Comparison of ENCODE assay signal across 17 cellular contexts in the genomic region with DNA sequence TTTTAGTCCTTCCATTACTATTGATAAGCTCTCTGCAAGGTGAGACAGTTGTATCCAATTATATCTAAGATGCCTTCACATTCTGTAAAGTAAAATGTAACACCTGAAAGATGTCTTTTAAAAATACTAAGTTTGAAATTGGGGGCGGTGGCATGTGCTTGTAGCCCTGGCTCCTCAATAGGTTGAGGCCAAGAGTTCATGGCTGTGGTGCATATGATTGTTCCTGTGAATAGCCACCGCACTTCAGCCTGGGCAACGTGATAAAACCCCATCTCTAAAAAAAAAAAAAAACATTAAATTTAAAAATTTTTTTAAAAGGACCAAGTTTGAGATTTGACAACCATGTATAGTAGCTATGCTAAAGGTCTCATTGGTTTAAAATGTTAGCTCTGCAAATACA. TPM values are rescaled to one million over a fixed set of nuclear protein-coding genes. Genes with fewer than 3 reads are reported as not detected.
DNase-seq lines count a peak whose midpoint lies in the region; ATAC-seq, FAIRE-seq and TF ChIP-seq lines count a peak whose summit lies in the region.
"Had no signal": no experiment of that assay in that cellular context is flagged by ENCODE, and none has a peak within 500 bp of the region (broad histone marks: within the 10 kb centered on the region; RNA-seq: fewer than 3 reads in every experiment).

No MANE protein-coding gene starts in this region.

- H3K4me1 ChIP-seq in K562 (replicated peaks in 1 of 2; ENCODE audit: control insufficient read depth in 2 of 2, insufficient read depth in 2 of 2, low read length in 2 of 2): no peaks in the 10 kb centered on the region; a peak in 1 of 5 replicates

- peaks cover 69% of the 10 kb centered on the region for H3K4me1 Mint-ChIP-seq in activated T-cell treated with anti-CD3 and anti-CD28 coated beads, Interleukin-2, amount 50 U/mL, for 24 hours (ENCODE audit: low read depth)
- peaks cover 37 to 47% of the 10 kb centered on the region in 2 donors for H3K4me1 Mint-ChIP-seq in natural killer cell
- H3K4me1 Mint-ChIP-seq in natural killer cell treated with Interleukin-12 subunit alpha and Interleukin-12 subunit beta and Interleukin-15 and Interleukin-18, amount 100 ng/mL, for 72 hours (ENCODE audit: low read depth in 2 of 2): peaks cover 44 to 45% of the 10 kb centered on the region in 2 donors

- no peak for TF ChIP-seq RAD21 in K562 (CRISPR knock-in tag; conservative IDR thresholded peaks at IDR 0.05 in 1 of 2, IDR thresholded peaks at IDR 0.05 in 1 of 2)

- peaks cover 88% of the 10 kb centered on the region for H3K36me3 Mint-ChIP-seq in activated T-cell treated with anti-CD3 and anti-CD28 coated beads, Interleukin-2, amount 50 U/mL, for 24 hours (ENCODE audit: low read depth)
- H3K36me3 Mint-ChIP-seq in natural killer cell: peaks cover 8% of the 10 kb centered on the region
- H3K36me3 Mint-ChIP-seq in natural killer cell treated with Interleukin-12 subunit alpha and Interleukin-12 subunit beta and Interleukin-15 and Interleukin-18, amount 100 ng/mL, for 72 hours: peaks cover 24% of the 10 kb centered on the region

- no peak for FAIRE-seq in K562 (lab: Jason Lieb, UNC)
- FAIRE-seq: D721Med had no signal

- POLR2A ChIA-PET in K562 (lab: Yijun Ruan, JAX): interaction anchor here (0.7 to 2.0 kb wide), 3 partner anchors 8 to 16 kb away, joined by 3 to 5 read pairs (median 4); no protein-coding TSS in a partner anchor

- intact Hi-C loops in natural killer cell (cut with micrococcal nuclease): loop anchor here (5.0 kb wide), 1 partner anchor 75 kb away; no protein-coding TSS in a partner anchor
- intact Hi-C loops in K562 (cut with micrococcal nuclease): loop anchor here (5.0 kb wide), 1 partner anchor 75 kb away; no protein-coding TSS in a partner anchor

- peaks cover 23% of the 10 kb centered on the region for H4K20me1 ChIP-seq in K562 (replicated peaks; ENCODE audit: control insufficient read depth, insufficient read depth, low read length)

- 84% methylated on average over 3 of the region's 3 CpGs for WGBS in K562 (ENCODE audit: insufficient coverage, low coverage, missing lambda C conversion rate)

- H3K9me3 ChIP-seq in K562 (replicated peaks; ENCODE audit: control insufficient read depth, insufficient read depth, low read depth, low read length): no peaks in the 10 kb centered on the region
- H3K9me3 ChIP-seq: BLaER1 treated with 17β-estradiol and CSF1 and Interleukin-3, amounts not matched to agents 10 nM and 100 nM had no signal

- TF ChIP-seq CTCF in natural killer cell (IDR thresholded peaks at IDR 0.05): no peak
- no peak for TF ChIP-seq CTCF in K562 (IDR thresholded peaks at IDR 0.05 in 2 of 3, conservative IDR thresholded peaks at IDR 0.05 in 1 of 3; ENCODE audit: insufficient read depth in 2 of 3, low read depth in 1 of 3, low read length in 3 of 3)

- H2AFZ ChIP-seq in K562 (ENCODE audit: low read depth, low read length): no peak overlapping the region

- in situ Hi-C loops in K562 (cut with MboI): no loop called here

- H3K4me3 Mint-ChIP-seq in activated T-cell treated with anti-CD3 and anti-CD28 coated beads, Interleukin-2, amount 50 U/mL, for 24 hours: no peak overlapping the region
- H3K4me3 Mint-ChIP-seq in natural killer cell: peak overlapping the region; percentile 50
- no peak overlapping the region for H3K4me3 Mint-ChIP-seq in natural killer cell treated with Interleukin-12 subunit alpha and Interleukin-12 subunit beta and Interleukin-15 and Interleukin-18, amount 100 ng/mL, for 72 hours
- H3K4me3 Mint-ChIP-seq: CD4-positive, CD25-positive, alpha-beta regulatory T cell; H9 had no signal

- ATAC-seq in natural killer cell (peak in 2 of 3 donors; percentile 54 to 70), K562 (no peak)
- no peak for ATAC-seq in natural killer cell treated with Interleukin-12 subunit alpha and Interleukin-12 subunit beta and Interleukin-15 and Interleukin-18, amount 100 ng/mL, for 72 hours

- no peak overlapping the region for H3K27ac ChIP-seq in K562 (ENCODE audit: extremely low read depth, low read depth, low read length)
- H3K27ac ChIP-seq: BLaER1 treated with 17β-estradiol and CSF1 and Interleukin-3, amounts not matched to agents 10 nM and 100 nM had no signal

- BruUV-seq in K562 (replicated peaks; lab: Mats Ljungman, UMichigan): TSS peak; percentile 9

- H3K4me3 ChIP-seq in K562: no peak overlapping the region
- H3K4me3 ChIP-seq: BLaER1 treated with 17β-estradiol and CSF1 and Interleukin-3, amounts not matched to agents 10 nM and 100 nM had no signal

- H3K4me2 ChIP-seq in K562 (ENCODE audit: insufficient read depth, low read length): no peak overlapping the region
- H3K4me2 ChIP-seq: BLaER1 treated with 17β-estradiol and CSF1 and Interleukin-3, amounts not matched to agents 10 nM and 100 nM had no signal

- TF ChIP-seq POLR2A in K562 (conservative IDR thresholded peaks at IDR 0.05): no peak

- H3K36me3 ChIP-seq in K562 (ENCODE audit: control insufficient read depth, insufficient read depth, low read length): peaks cover 89% of the 10 kb centered on the region

- H3K79me2 ChIP-seq in K562 (ENCODE audit: control insufficient read depth, insufficient read depth, low read length): peaks cover 88% of the 10 kb centered on the region

- DNase-seq in activated T-cell treated with anti-CD3 and anti-CD28 coated beads, Interleukin-2, amount 50 U/mL, for 24 hours: no peak
- DNase-seq in activated T-cell treated with anti-CD3 and anti-CD28 coated beads, Interleukin-2, amount 50 U/mL, for 1 hour: no peak
- DNase-seq in natural killer cell: no peak
- no peak for DNase-seq in natural killer cell treated with Interleukin-12 subunit alpha and Interleukin-12 subunit beta and Interleukin-15 and Interleukin-18, amount 100 ng/mL, for 72 hours (ENCODE audit: low spot score)
- DNase-seq in K562 (ENCODE audit: extremely low read depth in 1 of 4, low spot score in 3 of 4): no peak
- no peak for DNase-seq in SIG-M5 treated with dmso at 0.1 percent for 504 hours (lab: John Stamatoyannopoulos, UW; ENCODE audit: unreplicated experiment)
- DNase-seq in RPMI8226: no peak
- DNase-seq: 8988T; ACHN; CD4-positive, CD25-positive, alpha-beta regulatory T cell; DMS153; DMS79 treated with DMSO at 0.1 percent for 48 hours; EL; GOT3; H9 had no signal

- CTCF ChIA-PET in K562 (lab: Yijun Ruan, JAX; ENCODE audit: low intra/inter-chr PET ratio): no interaction called here

- no peaks in the 10 kb centered on the region for H3K27me3 ChIP-seq in K562 (ENCODE audit: control insufficient read depth in 2 of 2, insufficient read depth in 2 of 2, low read length in 2 of 2)
- H3K27me3 ChIP-seq: BLaER1 treated with 17β-estradiol and CSF1 and Interleukin-3, amounts not matched to agents 10 nM and 100 nM had no signal

- no peak for TF ChIP-seq EP300 in K562 (IDR thresholded peaks at IDR 0.05; ENCODE audit: low read length)

- no peak overlapping the region for H3K9ac ChIP-seq in K562 (ENCODE audit: insufficient read depth in 1 of 2, low read depth in 2 of 2, low read length in 2 of 2)
- H3K9ac ChIP-seq: BLaER1 treated with 17β-estradiol and CSF1 and Interleukin-3, amounts not matched to agents 10 nM and 100 nM had no signal

- peak overlapping the region; percentile 26 for H3K27ac Mint-ChIP-seq in activated T-cell treated with anti-CD3 and anti-CD28 coated beads, Interleukin-2, amount 50 U/mL, for 24 hours
- peak overlapping the region; percentile 31 to 54 for H3K27ac Mint-ChIP-seq in natural killer cell
- H3K27ac Mint-ChIP-seq in natural killer cell treated with Interleukin-12 subunit alpha and Interleukin-12 subunit beta and Interleukin-15 and Interleukin-18, amount 100 ng/mL, for 72 hours: peak overlapping the region in 1 of 2 donors; percentile 76
- H3K27ac Mint-ChIP-seq: CD4-positive, CD25-positive, alpha-beta regulatory T cell had no signal

- no peaks in the 10 kb centered on the region for H3K27me3 Mint-ChIP-seq in activated T-cell treated with anti-CD3 and anti-CD28 coated beads, Interleukin-2, amount 50 U/mL, for 24 hours
- no peaks in the 10 kb centered on the region for H3K27me3 Mint-ChIP-seq in natural killer cell (ENCODE audit: low read depth in 2 of 2)
- H3K27me3 Mint-ChIP-seq in natural killer cell treated with Interleukin-12 subunit alpha and Interleukin-12 subunit beta and Interleukin-15 and Interleukin-18, amount 100 ng/mL, for 72 hours: no peaks in the 10 kb centered on the region
- H3K27me3 Mint-ChIP-seq: CD4-positive, CD25-positive, alpha-beta regulatory T cell had no signal

- no peaks in the 10 kb centered on the region for H3K9me1 ChIP-seq in K562 (ENCODE audit: control insufficient read depth, insufficient read depth, low read length)

- no peaks in the 10 kb centered on the region for H3K9me3 Mint-ChIP-seq in activated T-cell treated with anti-CD3 and anti-CD28 coated beads, Interleukin-2, amount 50 U/mL, for 24 hours
- H3K9me3 Mint-ChIP-seq in natural killer cell: no peaks in the 10 kb centered on the region
- H3K9me3 Mint-ChIP-seq in natural killer cell treated with Interleukin-12 subunit alpha and Interleukin-12 subunit beta and Interleukin-15 and Interleukin-18, amount 100 ng/mL, for 72 hours: no peaks in the 10 kb centered on the region
- H3K9me3 Mint-ChIP-seq: CD4-positive, CD25-positive, alpha-beta regulatory T cell; H9 had no signal

RNA-seq across cellular contexts. Expression of gene CAPRIN1, which starts 20.5 kb away (rescaled TPM):
- total RNA-seq in natural killer cell: 100 to 1,000 TPM; 118 to 158 (median 137) TPM
- total RNA-seq in natural killer cell treated with Interleukin-12 subunit alpha and Interleukin-12 subunit beta and Interleukin-15 and Interleukin-18, amount 100 ng/mL, for 72 hours: 100 to 1,000 TPM; 228 to 234 TPM
- 130 and 461 TPM in 2 replicates for total RNA-seq in K562 (2011; cell fraction: chromatin; rRNA removed; ENCODE audit: low replicate concordance)
- 84.2 and 92.2 TPM in 2 replicates for total RNA-seq in K562 (2011; cell fraction: nucleolus; rRNA removed)
- total RNA-seq in K562 (2011; cell fraction: nucleoplasm; rRNA removed): 188 and 293 TPM in 2 replicates
- 216 and 244 TPM in 2 replicates for total RNA-seq in K562 (2014; rRNA removed)
- 226 and 247 TPM in 2 replicates for total RNA-seq in K562 (2014; rRNA removed; fragmentation: Illumina TruSeq; extraction: Trizol)
- 237 and 246 TPM in 2 replicates for total RNA-seq in K562 (2015; rRNA removed; fragmentation: Illumina TruSeq; extraction: Trizol)
- total RNA-seq in K562 (2021): 252 and 263 TPM in 2 replicates
- polyA plus RNA-seq in K562 (2011; rRNA removed): 255 and 269 TPM in 2 replicates
- 244 and 252 TPM in 2 replicates for polyA plus RNA-seq in K562 (2011; cell fraction: cytosol; rRNA removed)
- 170 and 222 TPM in 2 replicates for polyA plus RNA-seq in K562 (2011; cell fraction: nucleus; rRNA removed)
- polyA plus RNA-seq in K562 (2012): 154 and 186 TPM in 2 replicates
- polyA plus RNA-seq in K562 (2014; fragmentation: Illumina TruSeq; extraction: Trizol): 235 and 271 TPM in 2 replicates
- 10 to 100 TPM; 49.6 to 51.8 TPM for polyA plus RNA-seq in K562 (2014; fragmentation: Nextera tagmentation; extraction: Ambion mirVana)
- 181 and 188 TPM in 2 replicates for polyA plus RNA-seq in K562 (2014; rRNA removed)
- 519 and 530 TPM in 2 replicates for polyA minus RNA-seq in K562 (2011; rRNA and poly(A)+ RNA removed)
- polyA minus RNA-seq in K562 (2011; cell fraction: cytosol; rRNA and poly(A)+ RNA removed): 168 and 225 TPM in 2 replicates
- polyA minus RNA-seq in K562 (2011; cell fraction: nucleus; rRNA and poly(A)+ RNA removed): 89.8 and 158 TPM in 2 replicates

RNA-seq across cellular contexts. Expression of gene NAT10, which starts 33.4 kb away (rescaled TPM):
- total RNA-seq in natural killer cell (10 to 100 TPM; 40.3 to 53.6 (median 42.8) TPM), K562 (2014; rRNA removed) (59.5 and 68.0 TPM in 2 replicates), K562 (2014; rRNA removed; fragmentation: Illumina TruSeq; extraction: Trizol) (69.0 and 71.1 TPM in 2 replicates), K562 (2015; rRNA removed; fragmentation: Illumina TruSeq; extraction: Trizol) (91.3 and 92.9 TPM in 2 replicates), K562 (2021) (125 and 127 TPM in 2 replicates)
- total RNA-seq in natural killer cell treated with Interleukin-12 subunit alpha and Interleukin-12 subunit beta and Interleukin-15 and Interleukin-18, amount 100 ng/mL, for 72 hours: 100 to 1,000 TPM in 1 of 2 donors, 10 to 100 TPM in 1; 93.6 to 135 TPM
- total RNA-seq in K562 (2011; cell fraction: chromatin; rRNA removed; ENCODE audit: low replicate concordance): 165 and 174 TPM in 2 replicates
- total RNA-seq in K562 (2011; cell fraction: nucleolus; rRNA removed): 86.5 and 93.6 TPM in 2 replicates
- total RNA-seq in K562 (2011; cell fraction: nucleoplasm; rRNA removed): 106 and 112 TPM in 2 replicates
- polyA plus RNA-seq in K562 (2011; rRNA removed) (86.3 and 96.5 TPM in 2 replicates), K562 (2014; fragmentation: Illumina TruSeq; extraction: Trizol) (91.3 and 98.2 TPM in 2 replicates), K562 (2014; fragmentation: Nextera tagmentation; extraction: Ambion mirVana) (100 to 1,000 TPM in 1 of 2 experiments, 10 to 100 TPM in 1; 55.4 to 122 TPM), K562 (2014; rRNA removed) (62.4 and 73.4 TPM in 2 replicates)
- 79.8 and 93.3 TPM in 2 replicates for polyA plus RNA-seq in K562 (2011; cell fraction: cytosol; rRNA removed)
- polyA plus RNA-seq in K562 (2011; cell fraction: nucleus; rRNA removed): 120 and 143 TPM in 2 replicates
- 54.7 and 77.0 TPM in 2 replicates for polyA plus RNA-seq in K562 (2012)
- 131 and 145 TPM in 2 replicates for polyA minus RNA-seq in K562 (2011; rRNA and poly(A)+ RNA removed)
- 100 and 108 TPM in 2 replicates for polyA minus RNA-seq in K562 (2011; cell fraction: cytosol; rRNA and poly(A)+ RNA removed)
- 60.0 and 82.5 TPM in 2 replicates for polyA minus RNA-seq in K562 (2011; cell fraction: nucleus; rRNA and poly(A)+ RNA removed)

Comparison
In these comparisons a context has a peak if more than half of its experiments do, and no peak if none do; other contexts are left out.
1. ATAC-seq: peak in natural killer cell (2 of 3); none in natural killer cell treated with Interleukin-12 subunit alpha and Interleukin-12 subunit beta and Interleukin-15 and Interleukin-18, amount 100 ng/mL, for 72 hours (0 of 2) and K562 (single experiment).